In genomic region chr12:132129007-132129406, GRCh38 we compare ENCODE assay signal across 19 cellular contexts.
"Had no signal": no experiment of that assay in that cellular context is flagged by ENCODE, and none has a peak within 500 bp of the region (broad histone marks: within the 10 kb centered on the region; RNA-seq: fewer than 3 reads in every experiment).

No MANE protein-coding gene starts in this region.

- H3K27ac ChIP-seq: RWPE1 had no signal

- ATAC-seq: Panc1 had no signal

- H3K9ac ChIP-seq: SK-N-SH had no signal

- H3K4me2 ChIP-seq: SK-N-SH had no signal

- H3K9me3 ChIP-seq: SK-N-SH had no signal

- DNase-seq: KBM-7, MV-4-11, NCI-H1048, NCI-H1105, NCI-H1417, NCI-H1436 treated with DMSO at 0.1 percent for 48 hours, NCI-H1694, NCI-H187 treated with DMSO at 0.1 percent for 48 hours, NCI-H2029 treated with DMSO at 0.1 percent for 48 hours, NCI-H2171 treated with DMSO at 0.1 percent for 48 hours, NCI-H345, NCI-H446 treated with DMSO at 0.1 percent for 48 hours, NCI-H510A treated with DMSO at 0.1 percent for 48 hours, NCI-H69, NCI-H774, SHP77, SK-N-SH had no signal
